ENCODE assay signal across 24 cellular contexts in the genomic region with DNA sequence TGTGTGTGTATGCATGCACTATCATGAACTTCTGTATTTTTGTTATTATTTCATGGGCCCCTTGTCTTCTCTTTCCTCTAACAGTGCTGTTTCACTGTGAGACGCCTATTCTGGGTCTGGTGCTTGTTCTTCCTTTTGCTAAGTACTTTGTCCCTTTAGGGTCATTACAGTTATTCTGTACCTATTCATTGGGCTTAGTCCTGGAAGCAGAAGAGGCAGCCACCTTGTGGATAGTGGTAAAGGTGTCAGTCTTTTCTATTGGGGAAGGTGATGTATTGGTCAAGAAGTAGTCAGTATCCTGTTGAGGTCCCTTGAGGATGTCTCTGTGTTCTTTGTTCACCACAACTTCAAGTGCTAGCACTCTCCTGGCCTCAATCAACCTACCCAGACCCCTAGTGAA.
A peak's percentile ranks its signal among the peaks of the same experiment; 100 is the strongest.
DNase-seq lines count a peak whose midpoint lies in the region; ATAC-seq, FAIRE-seq and TF ChIP-seq lines count a peak whose summit lies in the region.
"Had no signal": no experiment of that assay in that cellular context is flagged by ENCODE, and none has a peak within 500 bp of the region (broad histone marks: within the 10 kb centered on the region; RNA-seq: fewer than 3 reads in every experiment).

No MANE protein-coding gene starts in this region.

- H3K9ac ChIP-seq in PC-3 (ENCODE audit: low read length) (no peak overlapping the region), H1 (replicated peaks in 1 of 4; ENCODE audit: extremely low read depth in 1 of 4, low read depth in 3 of 4, low read length in 3 of 4) (no peak overlapping the region), mesendoderm (ENCODE audit: low read length) (no peak overlapping the region)

- H3K14ac ChIP-seq in H1 (ENCODE audit: insufficient read length) = no peak overlapping the region

- H2AFZ ChIP-seq in PC-3 (ENCODE audit: low read length) (no peak overlapping the region), H1 (ENCODE audit: low read length) (no peak overlapping the region)

- H2BK12ac ChIP-seq in H1 (ENCODE audit: low read depth, low read length) = no peak overlapping the region

- H3K36me3 ChIP-seq in PC-3 (ENCODE audit: low read depth, low read length) = no peaks in the 10 kb centered on the region
- no peaks in the 10 kb centered on the region for H3K36me3 ChIP-seq in H1 (ENCODE audit: control insufficient read depth in 2 of 4, insufficient read depth in 4 of 4, low read length in 3 of 4)
- H3K36me3 ChIP-seq in mesendoderm (ENCODE audit: control insufficient read depth, insufficient read depth, low read length) = no peaks in the 10 kb centered on the region
- H3K36me3 ChIP-seq: BE2C had no signal

- H3K79me2 ChIP-seq in PC-3 (ENCODE audit: low read length) (no peaks in the 10 kb centered on the region), H1 (ENCODE audit: control insufficient read depth in 1 of 2, insufficient read depth in 2 of 2, low read length in 2 of 2) (no peaks in the 10 kb centered on the region), mesendoderm (ENCODE audit: control insufficient read depth, insufficient read depth, low read length) (no peaks in the 10 kb centered on the region)

- no peaks in the 10 kb centered on the region for H3K4me1 Mint-ChIP-seq in activated T-cell treated with anti-CD3 and anti-CD28 coated beads, Interleukin-2, amount 50 U/mL, for 72 hours (ENCODE audit: low read depth)

- no peaks in the 10 kb centered on the region for H3K36me3 Mint-ChIP-seq in activated T-cell treated with anti-CD3 and anti-CD28 coated beads, Interleukin-2, amount 50 U/mL, for 72 hours (ENCODE audit: insufficient read depth in 2 of 2)

- TF ChIP-seq CTCF in PC-3 (conservative IDR thresholded peaks at IDR 0.05; ENCODE audit: low read depth, low read length) (no peak), H1 (IDR thresholded peaks at IDR 0.05; ENCODE audit: control extremely low read depth in 1 of 3, insufficient read depth in 1 of 3, low read depth in 1 of 3, low read length in 3 of 3) (peak in 1 of 3 experiments; percentile 15; a peak in 1 of 4 replicates)

- H3K27ac Mint-ChIP-seq in activated T-cell treated with anti-CD3 and anti-CD28 coated beads, Interleukin-2, amount 50 U/mL, for 72 hours = no peak overlapping the region

- no peaks in the 10 kb centered on the region for H3K27me3 Mint-ChIP-seq in activated T-cell treated with anti-CD3 and anti-CD28 coated beads, Interleukin-2, amount 50 U/mL, for 72 hours (ENCODE audit: low read depth)

- CTCF ChIA-PET in PC-3 (lab: Charles Lee) = no interaction called here
- CTCF ChIA-PET in H1 (lab: Charles Lee; ENCODE audit: partially characterized antibody) = interaction anchor here (2.2 kb wide), 1 partner anchor 218 kb away, joined by 7 read pairs; no protein-coding TSS in a partner anchor

- no peak overlapping the region for H4K91ac ChIP-seq in H1 (replicated peaks; ENCODE audit: insufficient read length, low read length)

- peak; percentile 19 to 47; a peak in 2 of 4 replicates for TF ChIP-seq RAD21 in H1 (IDR thresholded peaks at IDR 0.05 in 1 of 2, conservative IDR thresholded peaks at IDR 0.05 in 1 of 2; ENCODE audit: low read depth in 2 of 2, low read length in 2 of 2)

- no peak overlapping the region for H3K23ac ChIP-seq in H1 (ENCODE audit: insufficient read length)
- H3K23ac ChIP-seq in mesendoderm (ENCODE audit: low read length) = no peak overlapping the region

- H3K9me2 ChIP-seq in PC-3 (replicated peaks; ENCODE audit: low read length) = no peaks in the 10 kb centered on the region

- no peak overlapping the region for H3K27ac ChIP-seq in PC-3 (ENCODE audit: low read length)
- no peak overlapping the region for H3K27ac ChIP-seq in H1 (ENCODE audit: low read depth, low read length)
- H3K27ac ChIP-seq in mesendoderm (ENCODE audit: low read depth, low read length) = no peak overlapping the region
- H3K27ac ChIP-seq: A549 had no signal

- H3K4ac ChIP-seq in H1 (replicated peaks; ENCODE audit: insufficient read length, low read depth, low read length) (no peak overlapping the region), mesendoderm (ENCODE audit: low read depth, low read length) (no peak overlapping the region)

- DNase-seq in HT-29 (ENCODE audit: low spot score) = peak; percentile 20
- DNase-seq in PC-3 = no peak
- no peak for DNase-seq in H1 (ENCODE audit: low read depth in 1 of 2, low spot score in 2 of 2)
- DNase-seq in mesendoderm = peak; percentile 21
- DNase-seq in activated T-cell treated with anti-CD3 and anti-CD28 coated beads for 4 hours = no peak
- DNase-seq in activated T-cell treated with anti-CD3 and anti-CD28 coated beads, Interleukin-2, amount 50 U/mL, for 72 hours = no peak
- no peak for DNase-seq in kidney glomerular epithelial cell (lab: John Stamatoyannopoulos, UW)
- DNase-seq: BE2C; EL; GF-D8; H7; MM.1S; NCI-H1092 treated with DMSO at 0.1 percent for 48 hours; NCI-H1436 treated with DMSO at 0.1 percent for 48 hours; NCI-H2029 treated with DMSO at 0.1 percent for 48 hours; NCI-H2171; NCI-H345; NCI-H524; NCI-H774; NK-92 treated with Interleukin-12 subunit alpha and Interleukin-12 subunit beta, amount 100 ng/mL, for 24 hours; Right ventricle myocardium superior had no signal

- peaks cover 7% of the 10 kb centered on the region for H3F3A ChIP-seq in PC-3 (ENCODE audit: low read length, unreplicated experiment)

- no peak overlapping the region for H3K4me3 Mint-ChIP-seq in activated T-cell treated with anti-CD3 and anti-CD28 coated beads, Interleukin-2, amount 50 U/mL, for 72 hours

- H4K5ac ChIP-seq in H1 (ENCODE audit: insufficient read length, low read depth, low read length) (no peak overlapping the region), mesendoderm (ENCODE audit: low read length) (no peak overlapping the region)

- H2BK5ac ChIP-seq in H1 (ENCODE audit: low read depth, low read length) = no peak overlapping the region
- no peak overlapping the region for H2BK5ac ChIP-seq in mesendoderm (ENCODE audit: low read length)

- H2BK120ac ChIP-seq in H1 (replicated peaks; ENCODE audit: low read depth, low read length) = no peak overlapping the region
- no peak overlapping the region for H2BK120ac ChIP-seq in mesendoderm (ENCODE audit: low read depth, low read length)

- H2AK5ac ChIP-seq in H1 (ENCODE audit: low read depth, low read length) = no peak overlapping the region
- no peak overlapping the region for H2AK5ac ChIP-seq in mesendoderm (ENCODE audit: low read length)

- H3K18ac ChIP-seq in H1 (ENCODE audit: extremely low read depth, low read length) = no peak overlapping the region
- H3K18ac ChIP-seq in mesendoderm (ENCODE audit: low read length) = no peak overlapping the region

- no peak overlapping the region for H2BK20ac ChIP-seq in H1 (ENCODE audit: low read length)

- H3K4me3 ChIP-seq in PC-3 (ENCODE audit: low read length) (no peak overlapping the region), H1 (ENCODE audit: extremely low read depth in 1 of 4, insufficient read depth in 2 of 4, low read depth in 3 of 4, low read length in 4 of 4) (no peak overlapping the region), mesendoderm (ENCODE audit: low read length) (no peak overlapping the region)
- H3K4me3 ChIP-seq: A549, K562 had no signal

- H3K79me1 ChIP-seq in H1 (ENCODE audit: low read depth, low read length) = no peaks in the 10 kb centered on the region
- H3K79me1 ChIP-seq in mesendoderm (ENCODE audit: low read length) = no peaks in the 10 kb centered on the region

- H3K56ac ChIP-seq in H1 (replicated peaks; ENCODE audit: insufficient read length, low read depth, low read length) (no peak overlapping the region), mesendoderm (ENCODE audit: low read length) (no peak overlapping the region)

- H4K20me1 ChIP-seq in PC-3 (ENCODE audit: low read length) (no peaks in the 10 kb centered on the region), H1 (replicated peaks in 1 of 2; ENCODE audit: control insufficient read depth in 1 of 2, insufficient read depth in 2 of 2, low read length in 2 of 2) (no peaks in the 10 kb centered on the region)

- H4K8ac ChIP-seq in H1 (ENCODE audit: extremely low read depth, insufficient read depth, low read length) = no peak overlapping the region
- no peak overlapping the region for H4K8ac ChIP-seq in mesendoderm (ENCODE audit: low read depth, low read length)

- H3K23me2 ChIP-seq in H1 (ENCODE audit: low read depth, low read length) = no peaks in the 10 kb centered on the region

- no peak overlapping the region for H2BK15ac ChIP-seq in H1 (ENCODE audit: low read length)
- H2BK15ac ChIP-seq in mesendoderm (replicated peaks; ENCODE audit: low read depth) = no peak overlapping the region

- no peak for TF ChIP-seq POLR2A in H1 (IDR thresholded peaks at IDR 0.05; ENCODE audit: control extremely low read depth in 1 of 2, low read depth in 2 of 2, low read length in 2 of 2)

- no peak overlapping the region for H3K4me2 ChIP-seq in PC-3 (ENCODE audit: low read length)
- H3K4me2 ChIP-seq in H1 (ENCODE audit: insufficient read depth in 1 of 2, low read depth in 2 of 2, low read length in 2 of 2) = no peak overlapping the region
- H3K4me2 ChIP-seq in mesendoderm (ENCODE audit: low read length) = no peak overlapping the region
- H3K4me2 ChIP-seq: A549 had no signal

- intact Hi-C loops in PC-3 (cut with micrococcal nuclease) = loop anchor here (5.0 kb wide), 1 partner anchor 122 kb away; no protein-coding TSS in a partner anchor

- no peaks in the 10 kb centered on the region for H3K9me3 Mint-ChIP-seq in activated T-cell treated with anti-CD3 and anti-CD28 coated beads, Interleukin-2, amount 50 U/mL, for 72 hours

- no peaks in the 10 kb centered on the region for H3K27me3 ChIP-seq in PC-3 (ENCODE audit: low read length)
- H3K27me3 ChIP-seq in H1 (replicated peaks in 1 of 4; ENCODE audit: control insufficient read depth in 3 of 4, extremely low read depth in 1 of 4, insufficient read depth in 3 of 4, low read length in 3 of 4) = no peaks in the 10 kb centered on the region
- no peaks in the 10 kb centered on the region for H3K27me3 ChIP-seq in mesendoderm (ENCODE audit: insufficient read depth, low read length, poor library complexity)
- H3K27me3 ChIP-seq: BE2C had no signal

- H3K4me1 ChIP-seq in PC-3 (ENCODE audit: insufficient read depth, low read length) (peaks cover 21% of the 10 kb centered on the region), H1 (replicated peaks in 1 of 4; ENCODE audit: control insufficient read depth in 3 of 4, insufficient read depth in 4 of 4, low read length in 3 of 4) (no peaks in the 10 kb centered on the region), mesendoderm (ENCODE audit: control insufficient read depth, low read depth, low read length) (no peaks in the 10 kb centered on the region)
- H3K4me1 ChIP-seq: A549, BE2C had no signal

- WGBS in H1 (ENCODE audit: extremely low coverage in 1 of 2, insufficient coverage in 1 of 2, insufficient read length in 1 of 2, insufficient replicate concordance in 2 of 2, low coverage in 1 of 2, low lambda C conversion rate in 2 of 2, missing lambda C conversion rate in 1 of 2), 2 experiments = 100% methylated on average over 1 of the region's 1 CpG; no CpG with 5 or more reads in 1 of the 2 experiments
- WGBS in mesendoderm (ENCODE audit: extremely low coverage, insufficient coverage, low lambda C conversion rate) = no CpG with 5 or more reads among the region's 1 CpG

- TF ChIP-seq EP300 in H1 (IDR thresholded peaks at IDR 0.05; ENCODE audit: borderline replicate concordance in 1 of 2, low read depth in 2 of 2, low read length in 2 of 2) = no peak

- no peak for FAIRE-seq in H1 (lab: Jason Lieb, UNC)
- FAIRE-seq: A549, K562 had no signal

- 0 out of 2 replicates have a peak, but pooled peaks have one; percentile 20 for ATAC-seq in PC-3
- no peak for ATAC-seq in GM18517 (IDR thresholded peaks at IDR 0.05; ENCODE audit: unreplicated experiment)
- ATAC-seq in activated T-cell treated with anti-CD3 and anti-CD28 coated beads, Interleukin-2, amount 50 U/mL, for 72 hours (replicated peaks in 1 of 2) = no peak
- ATAC-seq: A549, K562 had no signal

- no TSS peak for BruUV-seq in PC-3 (replicated peaks; lab: Mats Ljungman, UMichigan)

- POLR2A ChIA-PET in PC-3 (lab: Charles Lee; ENCODE audit: unreplicated experiment) = no interaction called here
- POLR2A ChIA-PET in H1 (lab: Charles Lee; ENCODE audit: partially characterized antibody) = no interaction called here

- H3K9me3 ChIP-seq in PC-3 (ENCODE audit: low read length) (no peaks in the 10 kb centered on the region), H1 (ENCODE audit: insufficient read depth in 2 of 2, low read depth in 1 of 2, low read length in 1 of 2) (no peaks in the 10 kb centered on the region)
- H3K9me3 ChIP-seq: A549, BE2C had no signal

Comparison
In these comparisons a context has a peak if more than half of its experiments do, and no peak if none do; other contexts are left out.
1. DNase-seq: peak in HT-29 (single experiment) and mesendoderm (single experiment); none in PC-3 (single experiment), H1 (0 of 2), activated T-cell treated with anti-CD3 and anti-CD28 coated beads for 4 hours (single experiment), activated T-cell treated with anti-CD3 and anti-CD28 coated beads, Interleukin-2, amount 50 U/mL, for 72 hours (0 of 2) and kidney glomerular epithelial cell (single experiment).